In the genomic region with DNA sequence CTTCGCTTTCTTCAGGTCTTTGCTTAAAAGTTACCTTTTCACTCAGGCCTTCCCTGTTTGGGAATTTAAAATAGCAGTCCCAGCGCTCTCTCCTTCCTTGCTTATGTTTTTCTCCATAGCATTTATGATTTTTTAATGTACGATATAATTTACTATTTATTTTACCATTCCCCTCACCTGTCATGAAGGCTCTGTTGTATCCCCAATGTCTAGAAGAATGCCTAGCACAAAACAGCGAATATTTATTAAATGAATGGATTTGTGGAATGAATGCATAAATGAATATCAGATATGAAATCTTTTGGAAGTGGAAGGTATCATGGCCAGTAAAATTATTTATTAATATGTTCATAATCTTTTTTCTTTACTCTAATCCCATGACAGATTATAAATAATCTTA, we compare ENCODE assay signal across 1 cellular context.
A peak's percentile ranks its signal among the peaks of the same experiment; 100 is the strongest.
TF ChIP-seq lines count a peak whose summit lies in the region.

No MANE protein-coding gene starts in this region.

TF ChIP-seq in K562, 482 proteins besides CTCF, POLR2A, EP300 and RAD21 (continued from another document):
- TF ChIP-seq, protein P1, sequence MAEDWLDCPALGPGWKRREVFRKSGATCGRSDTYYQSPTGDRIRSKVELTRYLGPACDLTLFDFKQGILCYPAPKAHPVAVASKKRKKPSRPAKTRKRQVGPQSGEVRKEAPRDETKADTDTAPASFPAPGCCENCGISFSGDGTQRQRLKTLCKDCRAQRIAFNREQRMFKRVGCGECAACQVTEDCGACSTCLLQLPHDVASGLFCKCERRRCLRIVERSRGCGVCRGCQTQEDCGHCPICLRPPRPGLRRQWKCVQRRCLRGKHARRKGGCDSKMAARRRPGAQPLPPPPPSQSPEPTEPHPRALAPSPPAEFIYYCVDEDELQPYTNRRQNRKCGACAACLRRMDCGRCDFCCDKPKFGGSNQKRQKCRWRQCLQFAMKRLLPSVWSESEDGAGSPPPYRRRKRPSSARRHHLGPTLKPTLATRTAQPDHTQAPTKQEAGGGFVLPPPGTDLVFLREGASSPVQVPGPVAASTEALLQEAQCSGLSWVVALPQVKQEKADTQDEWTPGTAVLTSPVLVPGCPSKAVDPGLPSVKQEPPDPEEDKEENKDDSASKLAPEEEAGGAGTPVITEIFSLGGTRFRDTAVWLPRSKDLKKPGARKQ (CRISPR knock-in tag; IDR thresholded peaks at IDR 0.05), result no peak
- TF ChIP-seq, protein P2, sequence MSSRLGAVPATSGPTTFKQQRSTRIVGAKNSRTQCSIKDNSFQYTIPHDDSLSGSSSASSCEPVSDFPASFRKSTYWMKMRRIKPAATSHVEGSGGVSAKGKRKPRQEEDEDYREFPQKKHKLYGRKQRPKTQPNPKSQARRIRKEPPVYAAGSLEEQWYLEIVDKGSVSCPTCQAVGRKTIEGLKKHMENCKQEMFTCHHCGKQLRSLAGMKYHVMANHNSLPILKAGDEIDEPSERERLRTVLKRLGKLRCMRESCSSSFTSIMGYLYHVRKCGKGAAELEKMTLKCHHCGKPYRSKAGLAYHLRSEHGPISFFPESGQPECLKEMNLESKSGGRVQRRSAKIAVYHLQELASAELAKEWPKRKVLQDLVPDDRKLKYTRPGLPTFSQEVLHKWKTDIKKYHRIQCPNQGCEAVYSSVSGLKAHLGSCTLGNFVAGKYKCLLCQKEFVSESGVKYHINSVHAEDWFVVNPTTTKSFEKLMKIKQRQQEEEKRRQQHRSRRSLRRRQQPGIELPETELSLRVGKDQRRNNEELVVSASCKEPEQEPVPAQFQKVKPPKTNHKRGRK (tag; IDR thresholded peaks at IDR 0.05), result peak; percentile 61; the same call in 1 of the 2 replicates
TF ChIP-seq in K562: peak in this region for 2.
